ENCODE assay signal across 1 cellular context in the genomic region with DNA sequence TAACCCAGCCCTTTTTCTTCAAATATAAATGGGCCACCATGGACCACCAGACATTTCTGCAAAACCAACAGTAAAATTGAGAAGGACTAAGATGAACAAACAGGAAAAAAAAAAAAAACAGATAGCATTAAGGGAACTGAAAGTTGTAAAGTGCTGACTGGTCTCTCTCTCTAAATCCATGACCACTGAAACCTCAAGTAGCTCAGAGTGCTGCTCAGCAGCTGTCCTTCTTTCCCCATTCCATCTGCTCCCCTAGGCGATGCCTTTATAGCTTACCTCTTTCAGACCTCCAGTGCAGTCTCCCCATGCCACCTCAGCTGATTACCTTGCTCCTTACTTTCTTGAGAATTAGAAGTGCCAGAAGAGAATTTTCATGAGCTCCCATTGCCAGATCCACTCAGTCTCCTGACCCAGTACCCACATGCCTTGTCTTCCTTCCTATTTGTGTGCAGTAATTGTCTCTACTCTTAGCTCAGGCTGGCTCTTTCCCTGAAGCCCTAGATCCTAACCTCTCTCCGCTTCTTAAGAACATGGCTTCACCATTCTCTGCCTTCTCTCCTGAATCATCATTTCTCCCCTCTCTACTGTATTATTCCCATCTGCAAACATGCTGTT.
TF ChIP-seq lines count a peak whose summit lies in the region.

No MANE protein-coding gene starts in this region.

TF ChIP-seq in SK-N-SH, 30 proteins besides CTCF, POLR2A, EP300 and RAD21 (continued from another document):
- TF ChIP-seq NFIC (IDR thresholded peaks at IDR 0.05; ENCODE audit: borderline replicate concordance) (no peak), YY1 (IDR thresholded peaks at IDR 0.05; ENCODE audit: low read depth) (no peak)
